In genomic region chr1:223556414-223557124, GRCh38 we compare ENCODE assay signal across 8 cellular contexts.
DNase-seq lines count a peak whose midpoint lies in the region; ATAC-seq, FAIRE-seq and TF ChIP-seq lines count a peak whose summit lies in the region.

No MANE protein-coding gene starts in this region.

- no peak overlapping the region for H3K4me2 ChIP-seq in K562 (ENCODE audit: insufficient read depth, low read length)

- intact Hi-C loops in K562 (cut with micrococcal nuclease) (no loop called here), natural killer cell (cut with micrococcal nuclease) (no loop called here), sigmoid colon (cut with DNase I) (no loop called here), vagina (cut with DNase I) (no loop called here)

- no peaks in the 10 kb centered on the region for H3K36me3 Mint-ChIP-seq in natural killer cell

- H4K20me1 ChIP-seq in K562 (replicated peaks; ENCODE audit: control insufficient read depth, insufficient read depth, low read length) = no peaks in the 10 kb centered on the region

- H3K4me1 Mint-ChIP-seq in natural killer cell = no peaks in the 10 kb centered on the region

- H3K9me1 ChIP-seq in K562 (ENCODE audit: control insufficient read depth, insufficient read depth, low read length) = no peaks in the 10 kb centered on the region

- no peak overlapping the region for H2AFZ ChIP-seq in K562 (ENCODE audit: low read depth, low read length)

- H3K4me3 Mint-ChIP-seq in natural killer cell = no peak overlapping the region

- no peak overlapping the region for H3K27ac Mint-ChIP-seq in natural killer cell

- no peaks in the 10 kb centered on the region for H3K4me1 ChIP-seq in K562 (replicated peaks in 1 of 2; ENCODE audit: control insufficient read depth in 2 of 2, insufficient read depth in 2 of 2, low read length in 2 of 2)
- H3K4me1 ChIP-seq in sigmoid colon = no peaks in the 10 kb centered on the region
- no peaks in the 10 kb centered on the region for H3K4me1 ChIP-seq in vagina

- H3K79me2 ChIP-seq in K562 (ENCODE audit: control insufficient read depth, insufficient read depth, low read length) = no peaks in the 10 kb centered on the region

- H3K27me3 Mint-ChIP-seq in natural killer cell (ENCODE audit: low read depth in 2 of 2) = no peaks in the 10 kb centered on the region

- TF ChIP-seq POLR2A in K562 (conservative IDR thresholded peaks at IDR 0.05) (no peak), sigmoid colon (IDR thresholded peaks at IDR 0.05) (no peak), vagina (IDR thresholded peaks at IDR 0.05) (no peak)

- 2% methylated on average over 8 of the region's 8 CpGs for WGBS in K562 (ENCODE audit: insufficient coverage, low coverage, missing lambda C conversion rate)
- WGBS in sigmoid colon, 2 donors = 49 to 59% methylated on average over 8 of the region's 8 CpGs

- H3K4me3 ChIP-seq in K562 (no peak overlapping the region), sigmoid colon (no peak overlapping the region), vagina (no peak overlapping the region)

- FAIRE-seq in K562 (lab: Jason Lieb, UNC) = no peak

- peak; percentile 81 to 93 for TF ChIP-seq RAD21 in K562 (CRISPR knock-in tag; conservative IDR thresholded peaks at IDR 0.05 in 1 of 2, IDR thresholded peaks at IDR 0.05 in 1 of 2)

- H3K9me3 Mint-ChIP-seq in natural killer cell = no peaks in the 10 kb centered on the region

- BruUV-seq in K562 (replicated peaks; lab: Mats Ljungman, UMichigan) = no TSS peak

- H3K27me3 ChIP-seq in K562 (ENCODE audit: control insufficient read depth in 2 of 2, insufficient read depth in 2 of 2, low read length in 2 of 2) (peaks cover 6 to 25% of the 10 kb centered on the region in 2 experiments; a peak in 4 of 5 replicates), sigmoid colon (no peaks in the 10 kb centered on the region), vagina (no peaks in the 10 kb centered on the region)

- in situ Hi-C loops in K562 (cut with MboI) = loop anchor here (10.0 kb wide), 4 partner anchors 58 to 498 kb away; partner anchors contain the start of gene CAPN8

- DNase-seq in D341Med (ENCODE audit: low spot score) = peak; percentile 56
- DNase-seq in NCI-H2107 treated with DMSO at 0.1 percent for 48 hours (lab: John Stamatoyannopoulos, UW; ENCODE audit: unreplicated experiment) = peak; percentile 24
- DNase-seq in K562 (ENCODE audit: extremely low read depth in 1 of 4, low spot score in 3 of 4) = peak; percentile 75 to 78 (median 76)
- DNase-seq in natural killer cell = no peak
- no peak for DNase-seq in sigmoid colon
- no peak for DNase-seq in vagina (ENCODE audit: extremely low spot score in 2 of 2)

- no peak overlapping the region for H3K9ac ChIP-seq in K562 (ENCODE audit: insufficient read depth in 1 of 2, low read depth in 2 of 2, low read length in 2 of 2)

- no peaks in the 10 kb centered on the region for H3K36me3 ChIP-seq in K562 (ENCODE audit: control insufficient read depth, insufficient read depth, low read length)
- H3K36me3 ChIP-seq in sigmoid colon = no peaks in the 10 kb centered on the region
- H3K36me3 ChIP-seq in vagina = no peaks in the 10 kb centered on the region

- H3K9me3 ChIP-seq in K562 (replicated peaks; ENCODE audit: control insufficient read depth, insufficient read depth, low read depth, low read length) (no peaks in the 10 kb centered on the region; the same call in 1 of the 2 replicates), sigmoid colon (no peaks in the 10 kb centered on the region), vagina (no peaks in the 10 kb centered on the region)

- CTCF ChIA-PET in K562 (lab: Yijun Ruan, JAX; ENCODE audit: low intra/inter-chr PET ratio) = interaction anchor here (0.6 to 1.6 kb wide), 5 partner anchors 45 to 494 kb away, joined by 3 to 18 read pairs (median 4); no protein-coding TSS in a partner anchor

- peak; percentile 81 for ATAC-seq in GM18870 (IDR thresholded peaks at IDR 0.05; ENCODE audit: unreplicated experiment)
- ATAC-seq in HG02970 (IDR thresholded peaks at IDR 0.05; ENCODE audit: low FRiP score, unreplicated experiment) = peak; percentile 67
- peak; percentile 99 for ATAC-seq in K562
- ATAC-seq in natural killer cell = no peak

- H3K27ac ChIP-seq in K562 (ENCODE audit: extremely low read depth, low read depth, low read length) = no peak overlapping the region
- no peak overlapping the region for H3K27ac ChIP-seq in sigmoid colon
- H3K27ac ChIP-seq in vagina = no peak overlapping the region

- POLR2A ChIA-PET in K562 (lab: Yijun Ruan, JAX) = interaction anchor here (0.6 to 2.8 kb wide), 9 partner anchors 12 to 523 kb away, joined by 3 to 15 read pairs (median 3); no protein-coding TSS in a partner anchor

- TF ChIP-seq EP300 in K562 (IDR thresholded peaks at IDR 0.05; ENCODE audit: low read length) = no peak
- TF ChIP-seq EP300 in sigmoid colon (IDR thresholded peaks at IDR 0.05) = no peak

- peak; percentile 91 to 96 (median 95) for TF ChIP-seq CTCF in K562 (IDR thresholded peaks at IDR 0.05 in 2 of 3, conservative IDR thresholded peaks at IDR 0.05 in 1 of 3; ENCODE audit: insufficient read depth in 2 of 3, low read depth in 1 of 3, low read length in 3 of 3)
- TF ChIP-seq CTCF in natural killer cell (IDR thresholded peaks at IDR 0.05) = peak; percentile 9
- TF ChIP-seq CTCF in sigmoid colon (IDR thresholded peaks at IDR 0.05) = peak in 1 of 4 experiments; percentile 33
- TF ChIP-seq CTCF in vagina (IDR thresholded peaks at IDR 0.05) = peak in 1 of 3 experiments; percentile 7

TF ChIP-seq in K562, 482 proteins besides CTCF, POLR2A, EP300 and RAD21:
- TF ChIP-seq JUND (IDR thresholded peaks at IDR 0.05; ENCODE audit: borderline replicate concordance, low read depth, low read length) = 0 out of 2 replicates have a peak, but pooled peaks have one; percentile 17
- TF ChIP-seq JUND (tag; IDR thresholded peaks at IDR 0.05; ENCODE audit: borderline replicate concordance, low read depth, low read length) = no peak
- peak; percentile 88; the same call in 1 of the 2 replicates for TF ChIP-seq STAG1 (CRISPR knock-in tag; IDR thresholded peaks at IDR 0.05; ENCODE audit: borderline replicate concordance)
- TF ChIP-seq, protein P1, sequence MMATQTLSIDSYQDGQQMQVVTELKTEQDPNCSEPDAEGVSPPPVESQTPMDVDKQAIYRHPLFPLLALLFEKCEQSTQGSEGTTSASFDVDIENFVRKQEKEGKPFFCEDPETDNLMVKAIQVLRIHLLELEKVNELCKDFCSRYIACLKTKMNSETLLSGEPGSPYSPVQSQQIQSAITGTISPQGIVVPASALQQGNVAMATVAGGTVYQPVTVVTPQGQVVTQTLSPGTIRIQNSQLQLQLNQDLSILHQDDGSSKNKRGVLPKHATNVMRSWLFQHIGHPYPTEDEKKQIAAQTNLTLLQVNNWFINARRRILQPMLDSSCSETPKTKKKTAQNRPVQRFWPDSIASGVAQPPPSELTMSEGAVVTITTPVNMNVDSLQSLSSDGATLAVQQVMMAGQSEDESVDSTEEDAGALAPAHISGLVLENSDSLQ (IDR thresholded peaks at IDR 0.05) = 0 out of 2 replicates have a peak, but pooled peaks have one; percentile 12
- TF ChIP-seq CREM (IDR thresholded peaks at IDR 0.05; ENCODE audit: low read depth) = 0 out of 2 replicates have a peak, but pooled peaks have one; percentile 17
- TF ChIP-seq SMC3 (conservative IDR thresholded peaks at IDR 0.05; ENCODE audit: insufficient read depth, low read depth, low read length) = peak; percentile 89
- TF ChIP-seq DEAF1 (CRISPR knock-in tag; IDR thresholded peaks at IDR 0.05) = peak; percentile 72; the same call in 1 of the 2 replicates
- no peak for TF ChIP-seq ZNF41 (CRISPR knock-in tag; conservative IDR thresholded peaks at IDR 0.05)
- peak; percentile 42; the same call in 1 of the 2 replicates for TF ChIP-seq ARID2 (IDR thresholded peaks at IDR 0.05)
- peak in 1 of 3 experiments; percentile 38 for TF ChIP-seq YY1 (IDR thresholded peaks at IDR 0.05; ENCODE audit: borderline replicate concordance in 1 of 3, control insufficient read depth in 1 of 3, extremely low read depth in 1 of 3, insufficient read depth in 3 of 3, insufficient read length in 1 of 3, insufficient replicate concordance in 2 of 3, low read depth in 1 of 3, low read length in 2 of 3)
- TF ChIP-seq KLF16 (IDR thresholded peaks at IDR 0.05) = no peak
- TF ChIP-seq CC2D1A (IDR thresholded peaks at IDR 0.05) = peak; percentile 65
- TF ChIP-seq ARID3A (IDR thresholded peaks at IDR 0.05; ENCODE audit: borderline replicate concordance, low read depth, low read length) = no peak
TF ChIP-seq in K562: peak in this region for 9.

Comparison
In these comparisons a context has a peak if more than half of its experiments do, and no peak if none do; other contexts are left out.
1. DNase-seq: peak in D341Med (single experiment), NCI-H2107 treated with DMSO at 0.1 percent for 48 hours (single experiment) and K562 (4 of 4); none in natural killer cell (single experiment), sigmoid colon (single experiment) and vagina (0 of 2).
2. ATAC-seq: peak in GM18870 (single experiment), HG02970 (single experiment) and K562 (single experiment); none in natural killer cell (0 of 3).